Comparison of ENCODE assay signal across 8 cellular contexts in genomic region chr5:79990205-79990597, GRCh38. TPM values are rescaled to one million over a fixed set of nuclear protein-coding genes. Genes with fewer than 3 reads are reported as not detected.
DNase-seq lines count a peak whose midpoint lies in the region; ATAC-seq and TF ChIP-seq lines count a peak whose summit lies in the region.

No MANE protein-coding gene starts in this region.

- peaks cover 26% of the 10 kb centered on the region for H3K36me3 Mint-ChIP-seq in CD4-positive, CD25-positive, alpha-beta regulatory T cell

- peak overlapping the region; percentile 81 for H3K27ac ChIP-seq in CD4-positive, CD25-positive, alpha-beta regulatory T cell (ENCODE audit: insufficient read depth, low read length, poor library complexity, severe bottlenecking)
- no peak overlapping the region for H3K27ac ChIP-seq in breast epithelium

- H3K9me3 Mint-ChIP-seq in CD4-positive, CD25-positive, alpha-beta regulatory T cell = peaks cover 0 to 4% (median 0%) of the 10 kb centered on the region in 7 donors

- H3K4me3 Mint-ChIP-seq in CD4-positive, CD25-positive, alpha-beta regulatory T cell = peak overlapping the region; percentile 84 to 99 (median 88)

- peak in 1 of 3 donors; percentile 89 for DNase-seq in CD4-positive, CD25-positive, alpha-beta regulatory T cell
- DNase-seq in breast epithelium (ENCODE audit: low spot score in 2 of 2) (no peak), 8988T (no peak), SIG-M5 treated with dmso at 0.1 percent for 504 hours (lab: John Stamatoyannopoulos, UW; ENCODE audit: unreplicated experiment) (no peak), D341Med (ENCODE audit: low spot score) (no peak)

- H3K36me3 ChIP-seq in CD4-positive, CD25-positive, alpha-beta regulatory T cell (ENCODE audit: control insufficient read depth, insufficient read depth, low read length) = peaks cover 32% of the 10 kb centered on the region
- H3K36me3 ChIP-seq in breast epithelium = no peaks in the 10 kb centered on the region
- H3K36me3 ChIP-seq in mucosa of stomach (ENCODE audit: control insufficient read depth, insufficient read depth, low read length) = no peaks in the 10 kb centered on the region

- H3K9me3 ChIP-seq in CD4-positive, CD25-positive, alpha-beta regulatory T cell (ENCODE audit: control insufficient read depth in 2 of 2, low read length in 2 of 2) = no peaks in the 10 kb centered on the region
- H3K9me3 ChIP-seq in breast epithelium (no peaks in the 10 kb centered on the region), mucosa of stomach (ENCODE audit: control insufficient read depth, low read length) (no peaks in the 10 kb centered on the region)

- ATAC-seq in CD4-positive, CD25-positive, alpha-beta regulatory T cell (ENCODE audit: low read depth in 2 of 2) = peak; percentile 64 to 67
- peak; percentile 62 for ATAC-seq in GM19395 (IDR thresholded peaks at IDR 0.05; ENCODE audit: unreplicated experiment)
- peak; percentile 60 for ATAC-seq in HG03442 (IDR thresholded peaks at IDR 0.05; ENCODE audit: unreplicated experiment)

- intact Hi-C loops in breast epithelium (cut with DNase I; ENCODE audit: low total_unique reads) = no loop called here

- peaks cover 12 to 41% (median 29%) of the 10 kb centered on the region in 4 donors for H3K4me1 Mint-ChIP-seq in CD4-positive, CD25-positive, alpha-beta regulatory T cell

- H3K4me3 ChIP-seq in CD4-positive, CD25-positive, alpha-beta regulatory T cell (ENCODE audit: low read depth, low read length) = peak overlapping the region; percentile 83
- H3K4me3 ChIP-seq in breast epithelium = peak overlapping the region; percentile 79 to 95 (median 81)
- H3K4me3 ChIP-seq in mucosa of stomach (ENCODE audit: low read length) = peak overlapping the region; percentile 93

- peak overlapping the region; percentile 91 to 95 (median 92) for H3K27ac Mint-ChIP-seq in CD4-positive, CD25-positive, alpha-beta regulatory T cell

- no peaks in the 10 kb centered on the region for H3K27me3 ChIP-seq in CD4-positive, CD25-positive, alpha-beta regulatory T cell (ENCODE audit: control insufficient read depth, insufficient read depth, low read length)
- H3K27me3 ChIP-seq in breast epithelium (no peaks in the 10 kb centered on the region), mucosa of stomach (ENCODE audit: control insufficient read depth, insufficient read depth, low read length) (no peaks in the 10 kb centered on the region)

- no peak overlapping the region for H3K9ac ChIP-seq in mucosa of stomach (ENCODE audit: low read length)

- H3K27me3 Mint-ChIP-seq in CD4-positive, CD25-positive, alpha-beta regulatory T cell = peaks cover 5% of the 10 kb centered on the region

- H3K4me1 ChIP-seq in CD4-positive, CD25-positive, alpha-beta regulatory T cell (ENCODE audit: control insufficient read depth, insufficient read depth, low read length, poor library complexity, severe bottlenecking) = peaks cover 22% of the 10 kb centered on the region
- H3K4me1 ChIP-seq in breast epithelium = peaks cover 0 to 8% of the 10 kb centered on the region in 2 donors
- H3K4me1 ChIP-seq in mucosa of stomach (ENCODE audit: control insufficient read depth, insufficient read depth, low read length) = peaks cover 10% of the 10 kb centered on the region

- no peak for TF ChIP-seq POLR2A in breast epithelium (IDR thresholded peaks at IDR 0.05)

- no peak for TF ChIP-seq CTCF in breast epithelium (IDR thresholded peaks at IDR 0.05)

RNA-seq across cellular contexts. Expression of gene MTX3, which starts 0.9 kb away (rescaled TPM):
- total RNA-seq in CD4-positive, CD25-positive, alpha-beta regulatory T cell = 18.1 TPM
- 1 to 10 TPM; 1.4 to 2.6 (median 2.5) TPM for polyA plus RNA-seq in CD4-positive, CD25-positive, alpha-beta regulatory T cell
- total RNA-seq in breast epithelium = 10 to 100 TPM; 14.2 to 20.2 (median 15.1) TPM

RNA-seq across cellular contexts. Expression of gene THBS4, which starts 44.9 kb away (rescaled TPM):
- total RNA-seq in CD4-positive, CD25-positive, alpha-beta regulatory T cell = not detected
- polyA plus RNA-seq in CD4-positive, CD25-positive, alpha-beta regulatory T cell = not detected
- total RNA-seq in breast epithelium = 1 to 10 TPM; 2.0 to 6.0 (median 3.5) TPM
